Comparison of ENCODE assay signal across 8 cellular contexts in genomic region chr16:88811850-88812736, GRCh38. TPM values are rescaled to one million over a fixed set of nuclear protein-coding genes. Genes with fewer than 3 reads are reported as not detected.
DNase-seq lines count a peak whose midpoint lies in the region; TF ChIP-seq lines count a peak whose summit lies in the region.

APRT (minus strand) TSS chr16:88811928; CDS start chr16:88811899, 29 bp downstream.

- peaks cover 4% of the 10 kb centered on the region for H3K36me3 Mint-ChIP-seq in neural progenitor cell

- H3K4me3 Mint-ChIP-seq in neural progenitor cell: peak within 1 kb of the TSS; percentile 90

- peak within 1 kb of the TSS; percentile 89 for H3K27ac Mint-ChIP-seq in neural progenitor cell

- H3F3A ChIP-seq in MM.1S (ENCODE audit: insufficient read depth, low read length): peaks cover 10% of the 10 kb centered on the region; the same call in 1 of the 2 replicates
- H3F3A ChIP-seq in neural progenitor cell (ENCODE audit: low read depth): peaks cover 43% of the 10 kb centered on the region

- H3K4me1 ChIP-seq in MM.1S (ENCODE audit: low read length) (peaks cover 6% of the 10 kb centered on the region; the same call in 1 of the 2 replicates), neural progenitor cell (peaks cover 4% of the 10 kb centered on the region), stomach smooth muscle (ENCODE audit: control insufficient read depth, insufficient read depth, low read length) (peaks cover 23% of the 10 kb centered on the region)

- H3K9me3 ChIP-seq in MM.1S (replicated peaks; ENCODE audit: insufficient read depth, low read length) (no peaks in the 10 kb centered on the region), neural progenitor cell (ENCODE audit: low read depth) (no peaks in the 10 kb centered on the region), stomach smooth muscle (ENCODE audit: control insufficient read depth in 2 of 2, low read length in 2 of 2) (no peaks in the 10 kb centered on the region)

- H3K9ac ChIP-seq in MM.1S (ENCODE audit: low read length): peak within 1 kb of the TSS; percentile 75
- H3K9ac ChIP-seq in neural progenitor cell: peak within 1 kb of the TSS; percentile 61
- H3K9ac ChIP-seq in stomach smooth muscle (ENCODE audit: low read length in 2 of 2): peak within 1 kb of the TSS; percentile 70 to 75

- H3K27me3 ChIP-seq in MM.1S (replicated peaks; ENCODE audit: insufficient read depth, low read length) (0 out of 2 replicates have a peak, but pooled peaks cover 4% of the 10 kb centered on the region), neural progenitor cell (no peaks in the 10 kb centered on the region), stomach smooth muscle (ENCODE audit: control insufficient read depth in 1 of 2, insufficient read depth in 2 of 2, low read length in 2 of 2) (no peaks in the 10 kb centered on the region)

- H3K79me2 ChIP-seq in MM.1S (ENCODE audit: low read length) (peaks cover 29% of the 10 kb centered on the region), neural progenitor cell (ENCODE audit: low read depth) (peaks cover 18% of the 10 kb centered on the region)

- H3K4me2 ChIP-seq in MM.1S (ENCODE audit: low read depth, low read length): peak within 1 kb of the TSS; percentile 92
- peak within 1 kb of the TSS; percentile 83 for H3K4me2 ChIP-seq in neural progenitor cell

- DNase-seq in GDM1 (lab: John Stamatoyannopoulos, UW) (peak; percentile 88), HCEC 1CT (peak; percentile 96), MM.1S (peak; percentile 74), SHP77 treated with DMSO at 0.1 percent for 48 hours (lab: John Stamatoyannopoulos, UW) (peak; percentile 88), activated gamma-delta T cell treated with Interleukin-2 at 50 U/mL for 16 hours (peak; percentile 97), foreskin fibroblast (peak; percentile 95 to 98), neural progenitor cell (ENCODE audit: low spot score) (peak; percentile 95)

- H3K4me1 Mint-ChIP-seq in neural progenitor cell: peaks cover 3% of the 10 kb centered on the region

- H3K27me3 Mint-ChIP-seq in neural progenitor cell (ENCODE audit: insufficient read depth, low read depth): peaks cover 11% of the 10 kb centered on the region

- no peaks in the 10 kb centered on the region for H3K36me3 ChIP-seq in MM.1S (replicated peaks; ENCODE audit: insufficient read depth, low read length)
- H3K36me3 ChIP-seq in neural progenitor cell: no peaks in the 10 kb centered on the region
- peaks cover 4 to 9% of the 10 kb centered on the region in 2 donors for H3K36me3 ChIP-seq in stomach smooth muscle (ENCODE audit: control insufficient read depth in 2 of 2, insufficient read depth in 2 of 2, low read length in 2 of 2)

- H4K20me1 ChIP-seq in MM.1S (ENCODE audit: insufficient read depth, low read length) (no peaks in the 10 kb centered on the region), neural progenitor cell (ENCODE audit: low read depth) (peaks cover 31% of the 10 kb centered on the region)

- peak within 1 kb of the TSS; percentile 51; the same call in 1 of the 2 replicates for H2AFZ ChIP-seq in MM.1S (ENCODE audit: low read length)
- H2AFZ ChIP-seq in neural progenitor cell (replicated peaks): peak within 1 kb of the TSS; percentile 97

- H3K9me3 Mint-ChIP-seq in neural progenitor cell: no peaks in the 10 kb centered on the region

- H3K27ac ChIP-seq in MM.1S (ENCODE audit: low read length): peak within 1 kb of the TSS; percentile 61; the same call in 1 of the 2 replicates
- peak within 1 kb of the TSS; percentile 68 for H3K27ac ChIP-seq in neural progenitor cell
- peak within 1 kb of the TSS; percentile 66 for H3K27ac ChIP-seq in stomach smooth muscle (ENCODE audit: low read length)

- H3K4me3 ChIP-seq in MM.1S (ENCODE audit: low read length) (peak within 1 kb of the TSS; percentile 70), foreskin fibroblast (ENCODE audit: low read depth in 1 of 2, low read length in 2 of 2) (peak within 1 kb of the TSS; percentile 64 to 72), neural progenitor cell (peak within 1 kb of the TSS; percentile 70), stomach smooth muscle (ENCODE audit: low read length in 2 of 2) (peak within 1 kb of the TSS; percentile 58 to 78)

- H3K9me2 ChIP-seq in MM.1S (replicated peaks; ENCODE audit: insufficient read depth, low read length): no peaks in the 10 kb centered on the region

- TF ChIP-seq CTCF in MM.1S (IDR thresholded peaks at IDR 0.05; ENCODE audit: low read length): no peak
- peak; percentile 14 for TF ChIP-seq CTCF in foreskin fibroblast (IDR thresholded peaks at IDR 0.05; ENCODE audit: low read depth, low read length)
- TF ChIP-seq CTCF in neural progenitor cell (IDR thresholded peaks at IDR 0.05): peak; percentile 49

RNA-seq across cellular contexts. Expression of gene APRT, which starts in this region (rescaled TPM):
- total RNA-seq in neural progenitor cell (ENCODE audit: low replicate concordance): 53.4 and 150 TPM in 2 replicates

Comparison
In these comparisons a context has a peak if more than half of its experiments do, and no peak if none do; other contexts are left out.
1. Peak in every context shown above with its lines: DNase-seq, H3K4me3 ChIP-seq and H3K27ac ChIP-seq.